ENCODE assay signal across 22 cellular contexts in genomic region chr6:35388772-35389352, GRCh38. TPM values are rescaled to one million over a fixed set of nuclear protein-coding genes. Genes with fewer than 3 reads are reported as not detected.
DNase-seq lines count a peak whose midpoint lies in the region; FAIRE-seq and TF ChIP-seq lines count a peak whose summit lies in the region.
"Had no signal": no experiment of that assay in that cellular context is flagged by ENCODE, and none has a peak within 500 bp of the region (broad histone marks: within the 10 kb centered on the region; RNA-seq: fewer than 3 reads in every experiment).

No MANE protein-coding gene starts in this region.

- H3K79me2 ChIP-seq in DOHH2 (ENCODE audit: control insufficient read depth, low read length) (no peaks in the 10 kb centered on the region), astrocyte (ENCODE audit: insufficient read depth, low read length) (peaks cover 42% of the 10 kb centered on the region), trophoblast cell (ENCODE audit: control insufficient read depth, insufficient read depth, low read length, poor library complexity) (no peaks in the 10 kb centered on the region)

- H3K9me3 ChIP-seq in DOHH2 (ENCODE audit: control insufficient read depth, insufficient read depth, low read length), result no peaks in the 10 kb centered on the region
- H3K9me3 ChIP-seq in astrocyte (ENCODE audit: insufficient read depth, low read depth, low read length), result no peaks in the 10 kb centered on the region
- peaks cover 2% of the 10 kb centered on the region for H3K9me3 ChIP-seq in trophoblast cell (ENCODE audit: insufficient read depth, low read depth, low read length)
- H3K9me3 ChIP-seq: body of pancreas, psoas muscle, tibial nerve had no signal

- no peak overlapping the region for H4K12ac ChIP-seq in trophoblast cell (ENCODE audit: low read depth, low read length)

- no peak overlapping the region for H2BK5ac ChIP-seq in trophoblast cell (ENCODE audit: low read depth, low read length, poor library complexity)

- no peak overlapping the region for H3K18ac ChIP-seq in trophoblast cell (ENCODE audit: low read length)

- peaks cover 2% of the 10 kb centered on the region for H3K36me3 Mint-ChIP-seq in astrocyte (ENCODE audit: low read depth, unreplicated experiment)

- H4K20me1 ChIP-seq in DOHH2 (ENCODE audit: control insufficient read depth, insufficient read depth, low read depth, low read length), result no peaks in the 10 kb centered on the region
- no peaks in the 10 kb centered on the region for H4K20me1 ChIP-seq in astrocyte (ENCODE audit: insufficient read depth, low read length)

- H3K79me1 ChIP-seq in trophoblast cell (ENCODE audit: low read length), result no peaks in the 10 kb centered on the region

- peaks cover 8% of the 10 kb centered on the region for H3K4me1 Mint-ChIP-seq in astrocyte (ENCODE audit: low read depth, unreplicated experiment)

- H3K4ac ChIP-seq in trophoblast cell (ENCODE audit: low read depth, low read length), result no peak overlapping the region

- H3K36me3 ChIP-seq in DOHH2 (ENCODE audit: control insufficient read depth, low read length), result no peaks in the 10 kb centered on the region
- no peaks in the 10 kb centered on the region for H3K36me3 ChIP-seq in astrocyte (ENCODE audit: insufficient read depth, low read length)
- peaks cover 0 to 2% of the 10 kb centered on the region in 2 experiments for H3K36me3 ChIP-seq in trophoblast cell (ENCODE audit: control insufficient read depth in 1 of 2, insufficient read depth in 2 of 2, low read length in 2 of 2)
- H3K36me3 ChIP-seq: tibial nerve had no signal

- peak; percentile 53 for DNase-seq in M059J (ENCODE audit: low read depth)
- no peak for DNase-seq in astrocyte (ENCODE audit: low read depth)
- peak; percentile 67 to 69 for DNase-seq in trophoblast cell
- DNase-seq in stimulated activated CD4-positive, alpha-beta T cell treated with anti-CD3 and anti-CD28 coated beads, Interleukin-2, amount 100 ng/mL, for 48 hours, result no peak
- no peak for DNase-seq in DMS153 treated with DMSO at 0.1 percent for 48 hours (lab: John Stamatoyannopoulos, UW; ENCODE audit: unreplicated experiment)
- DNase-seq in Kasumi-1 (lab: John Stamatoyannopoulos, UW), result no peak
- DNase-seq: activated CD4-positive, CD25-positive, alpha-beta regulatory T cell treated with anti-CD3 and anti-CD28 coated beads, Interleukin-2, amount 50 U/mL, for 72 hours; activated gamma-delta T cell treated with Interleukin-2 at 50 U/mL for 16 hours; activated T-cell treated with anti-CD3 and anti-CD28 coated beads for 4 hours; body of pancreas; DMS79 treated with DMSO at 0.1 percent for 48 hours; hypothalamus; immature natural killer cell; NCI-H1105; NCI-H187 treated with DMSO at 0.1 percent for 48 hours; NCI-H526; psoas muscle; T-helper 2 cell had no signal

- H3K27me3 Mint-ChIP-seq in astrocyte (ENCODE audit: low read depth, unreplicated experiment), result no peaks in the 10 kb centered on the region
- H3K27me3 Mint-ChIP-seq: memory B cell had no signal

- H2AK5ac ChIP-seq in trophoblast cell (ENCODE audit: low read length), result no peak overlapping the region

- no CpG with 5 or more reads among the region's 5 CpGs for WGBS in trophoblast cell (ENCODE audit: extremely low coverage, insufficient coverage, insufficient read length)

- no peaks in the 10 kb centered on the region for H3K9me2 ChIP-seq in DOHH2 (replicated peaks; ENCODE audit: control insufficient read depth, low read length)

- no peak overlapping the region for H2AFZ ChIP-seq in astrocyte (ENCODE audit: low read depth, low read length)
- H2AFZ ChIP-seq in trophoblast cell (ENCODE audit: insufficient read depth, low read length, poor library complexity), result no peak overlapping the region

- TF ChIP-seq CTCF in DOHH2 (IDR thresholded peaks at IDR 0.05; ENCODE audit: low read depth, low read length, poor library complexity, severe bottlenecking) (no peak), astrocyte (IDR thresholded peaks at IDR 0.05; ENCODE audit: insufficient read depth, low read depth, low read length) (no peak)

- peak overlapping the region; percentile 58 for H3K27ac Mint-ChIP-seq in astrocyte (ENCODE audit: unreplicated experiment)

- peak overlapping the region; percentile 42 for H3K4me2 ChIP-seq in DOHH2 (ENCODE audit: low read length)
- no peak overlapping the region for H3K4me2 ChIP-seq in astrocyte (ENCODE audit: low read length)
- no peak overlapping the region for H3K4me2 ChIP-seq in trophoblast cell (ENCODE audit: low read length)

- peaks cover 42% of the 10 kb centered on the region for H3K4me1 ChIP-seq in DOHH2 (ENCODE audit: control insufficient read depth, low read length)
- peaks cover 58% of the 10 kb centered on the region for H3K4me1 ChIP-seq in astrocyte (ENCODE audit: insufficient read depth, low read length)
- H3K4me1 ChIP-seq in trophoblast cell (ENCODE audit: control insufficient read depth in 1 of 2, insufficient read depth in 2 of 2, low read length in 2 of 2), result peaks cover 0 to 2% of the 10 kb centered on the region in 2 experiments

- no peaks in the 10 kb centered on the region for H3K9me3 Mint-ChIP-seq in astrocyte (ENCODE audit: unreplicated experiment)
- H3K9me3 Mint-ChIP-seq: immature natural killer cell, memory B cell had no signal

- H3K9ac ChIP-seq in astrocyte (ENCODE audit: low read length) (no peak overlapping the region), trophoblast cell (ENCODE audit: low read length) (no peak overlapping the region)

- H3K27ac ChIP-seq in DOHH2 (ENCODE audit: low read depth, low read length), result peak overlapping the region; percentile 54
- H3K27ac ChIP-seq in astrocyte (ENCODE audit: low read depth, low read length), result no peak overlapping the region
- no peak overlapping the region for H3K27ac ChIP-seq in trophoblast cell (ENCODE audit: low read depth, low read length)
- H3K27ac ChIP-seq: body of pancreas, psoas muscle, tibial nerve had no signal

- H3K4me3 ChIP-seq in DOHH2 (ENCODE audit: low read length) (0 out of 2 replicates have a peak overlapping the region, but pooled peaks have one; percentile 11), astrocyte (ENCODE audit: insufficient read depth, low read depth, low read length) (no peak overlapping the region), trophoblast cell (ENCODE audit: low read depth, low read length) (no peak overlapping the region)
- H3K4me3 ChIP-seq: body of pancreas, psoas muscle, tibial nerve had no signal

- H2BK120ac ChIP-seq in trophoblast cell (ENCODE audit: insufficient read depth, low read length, poor library complexity), result no peak overlapping the region

- no peak overlapping the region for H2BK12ac ChIP-seq in trophoblast cell (ENCODE audit: low read length)

- no peak overlapping the region for H3K14ac ChIP-seq in trophoblast cell (ENCODE audit: low read length)

- H3K27me3 ChIP-seq in DOHH2 (ENCODE audit: control insufficient read depth, low read length) (no peaks in the 10 kb centered on the region), astrocyte (ENCODE audit: insufficient read depth, low read length) (no peaks in the 10 kb centered on the region), trophoblast cell (ENCODE audit: insufficient read depth, low read length) (no peaks in the 10 kb centered on the region)
- H3K27me3 ChIP-seq: body of pancreas, tibial nerve had no signal

- no peak overlapping the region for H4K91ac ChIP-seq in trophoblast cell (ENCODE audit: low read depth, low read length)

- no peak overlapping the region for H4K8ac ChIP-seq in trophoblast cell (ENCODE audit: low read depth, low read length)

- FAIRE-seq in astrocyte (lab: Jason Lieb, UNC), result no peak
- FAIRE-seq: RCC 7860 had no signal

- peaks cover 17% of the 10 kb centered on the region for H3F3A ChIP-seq in DOHH2 (ENCODE audit: control insufficient read depth, insufficient read depth)

- no peak overlapping the region for H3K4me3 Mint-ChIP-seq in astrocyte (ENCODE audit: unreplicated experiment)
- H3K4me3 Mint-ChIP-seq: immature natural killer cell, memory B cell had no signal

- H3K23ac ChIP-seq in trophoblast cell (ENCODE audit: low read length), result no peak overlapping the region

RNA-seq across cellular contexts. Expression of gene PPARD, which starts 46.5 kb away (rescaled TPM):
- 12.5 and 22.7 TPM in 2 replicates for total RNA-seq in M059J (2014; rRNA removed; shearing (Covaris generic))
- total RNA-seq in astrocyte, result 9.9 and 11.3 TPM in 2 replicates
- polyA plus RNA-seq in trophoblast cell (2013), result 72.3 and 76.8 TPM in 2 replicates

Comparison
In these comparisons a context has a peak if more than half of its experiments do, and no peak if none do; other contexts are left out.
1. DNase-seq: peak in M059J (single experiment) and trophoblast cell (2 of 2); none in astrocyte (single experiment), stimulated activated CD4-positive, alpha-beta T cell treated with anti-CD3 and anti-CD28 coated beads, Interleukin-2, amount 100 ng/mL, for 48 hours (0 of 2), DMS153 treated with DMSO at 0.1 percent for 48 hours (single experiment) and Kasumi-1 (0 of 2).